ENCODE assay signal across 8 cellular contexts in the genomic region with DNA sequence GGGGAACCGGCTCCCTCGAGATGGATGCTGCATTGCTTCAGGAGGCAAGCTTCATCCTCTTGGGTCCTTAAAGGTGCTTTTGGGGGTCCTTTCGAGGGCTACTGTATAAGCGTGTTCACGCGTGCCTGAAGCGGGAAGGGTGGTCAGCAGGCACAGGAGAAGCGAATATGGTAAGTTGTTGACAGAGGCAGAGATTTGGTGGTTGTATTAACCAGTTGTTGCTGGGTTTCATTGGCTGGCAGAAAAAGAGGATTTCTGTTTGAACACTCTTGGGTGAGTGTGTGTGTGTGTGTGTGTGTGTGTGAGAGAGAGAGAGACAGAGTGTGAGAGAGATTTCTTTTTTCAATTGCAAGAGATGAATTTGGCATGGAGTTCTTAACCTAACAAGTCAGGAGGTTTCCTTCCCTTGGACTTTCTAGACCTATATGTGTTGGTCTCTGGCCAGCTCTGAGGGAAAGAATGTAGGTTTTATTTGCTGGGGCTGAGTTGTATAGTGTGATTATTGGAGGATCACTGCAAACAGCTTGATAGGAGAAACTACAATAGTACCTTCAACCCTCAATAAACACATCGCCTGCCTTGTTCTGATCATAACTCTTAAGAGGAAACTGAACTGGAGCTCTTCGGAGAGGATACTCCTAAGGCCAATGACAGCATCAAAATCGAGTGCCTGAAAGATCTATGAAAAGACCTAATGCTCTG. TPM values are rescaled to one million over a fixed set of nuclear protein-coding genes. Genes with fewer than 3 reads are reported as not detected.
A peak's percentile ranks its signal among the peaks of the same experiment; 100 is the strongest.
DNase-seq lines count a peak whose midpoint lies in the region; ATAC-seq and TF ChIP-seq lines count a peak whose summit lies in the region.

No MANE protein-coding gene starts in this region.

- no peaks in the 10 kb centered on the region for H3K36me3 ChIP-seq in BJ (ENCODE audit: control insufficient read depth, insufficient read depth, low read length)

- no peaks in the 10 kb centered on the region for H3K27me3 Mint-ChIP-seq in effector memory CD8-positive, alpha-beta T cell
- no peaks in the 10 kb centered on the region for H3K27me3 Mint-ChIP-seq in nephron progenitor cell (ENCODE audit: low read depth, poor library complexity)

- H3K9me3 Mint-ChIP-seq in effector memory CD8-positive, alpha-beta T cell: no peaks in the 10 kb centered on the region
- no peaks in the 10 kb centered on the region for H3K9me3 Mint-ChIP-seq in nephron progenitor cell

- H3K4me1 Mint-ChIP-seq in effector memory CD8-positive, alpha-beta T cell (ENCODE audit: low read depth in 2 of 2): peaks cover 15 to 27% of the 10 kb centered on the region in 2 donors
- H3K4me1 Mint-ChIP-seq in nephron progenitor cell: peaks cover 39% of the 10 kb centered on the region

- POLR2A ChIA-PET in BJ (lab: Charles Lee): interaction anchor here (1.1 to 1.4 kb wide), 2 partner anchors 17 to 141 kb away, joined by 4 to 5 read pairs; no protein-coding TSS in a partner anchor

- TF ChIP-seq CTCF in BJ (IDR thresholded peaks at IDR 0.05; ENCODE audit: insufficient read depth, low read depth, low read length) (no peak), nephron progenitor cell (IDR thresholded peaks at IDR 0.05) (no peak)

- no peaks in the 10 kb centered on the region for H3K27me3 ChIP-seq in BJ (ENCODE audit: control insufficient read depth, insufficient read depth, low read length)

- ATAC-seq in GM21529 (IDR thresholded peaks at IDR 0.05; ENCODE audit: unreplicated experiment) (peak; percentile 3), HG02642 (IDR thresholded peaks at IDR 0.05; ENCODE audit: poor library complexity, unreplicated experiment) (no peak)
- ATAC-seq in effector memory CD8-positive, alpha-beta T cell (replicated peaks): no peak

- peak overlapping the region; percentile 39 to 50 for H3K27ac Mint-ChIP-seq in effector memory CD8-positive, alpha-beta T cell
- H3K27ac Mint-ChIP-seq in nephron progenitor cell: no peak overlapping the region

- CTCF ChIA-PET in BJ (lab: Yijun Ruan, JAX): interaction anchor here (0.8 to 4.8 kb wide), 5 partner anchors 48 to 329 kb away, joined by 3 to 62 read pairs (median 3); no protein-coding TSS in a partner anchor

- DNase-seq in BJ (ENCODE audit: low read depth) (no peak), RPMI7951 (ENCODE audit: low read depth) (peak; percentile 24), nephron progenitor cell (no peak), hepatic stellate cell (ENCODE audit: low spot score) (no peak), ecto neural progenitor cell (ENCODE audit: low spot score) (no peak)
- peak in 2 of 3 experiments; percentile 4 to 6 for DNase-seq in effector memory CD8-positive, alpha-beta T cell

- H3K36me3 Mint-ChIP-seq in effector memory CD8-positive, alpha-beta T cell (ENCODE audit: insufficient read depth): peaks cover 3% of the 10 kb centered on the region
- H3K36me3 Mint-ChIP-seq in nephron progenitor cell (ENCODE audit: low read depth): no peaks in the 10 kb centered on the region

- H3K4me3 Mint-ChIP-seq in effector memory CD8-positive, alpha-beta T cell: peak overlapping the region; percentile 78 to 85
- H3K4me3 Mint-ChIP-seq in nephron progenitor cell: peak overlapping the region; percentile 92

- H3K4me3 ChIP-seq in BJ (ENCODE audit: low read depth, low read length): peak overlapping the region; percentile 93

RNA-seq across cellular contexts. Expression of a gene that starts 1.1 kb away (rescaled TPM):
- 78.7 and 95.7 TPM in 2 replicates for polyA plus RNA-seq in BJ (2011; rRNA removed)
- 39.4 and 61.0 TPM in 2 replicates for polyA minus RNA-seq in BJ (2011; rRNA and poly(A)+ RNA removed)
- total RNA-seq in RPMI7951 (2014; rRNA removed; shearing (Covaris generic)): 26.0 and 31.1 TPM in 2 replicates

Comparison
In these comparisons a context has a peak if more than half of its experiments do, and no peak if none do; other contexts are left out.
1. DNase-seq: peak in RPMI7951 (single experiment) and effector memory CD8-positive, alpha-beta T cell (2 of 3); none in BJ (single experiment), nephron progenitor cell (single experiment), hepatic stellate cell (single experiment) and ecto neural progenitor cell (single experiment).